Comparison of ENCODE assay signal across 26 cellular contexts in genomic region chr7:1479287-1479686, GRCh38.
"Had no signal": no experiment of that assay in that cellular context is flagged by ENCODE, and none has a peak within 500 bp of the region (broad histone marks: within the 10 kb centered on the region; RNA-seq: fewer than 3 reads in every experiment).

No MANE protein-coding gene starts in this region.

- H3K4me3 ChIP-seq: stomach, suprapubic skin, testis, thoracic aorta, thyroid gland, tibial artery, tibial nerve, transverse colon, upper lobe of left lung, upper lobe of right lung, uterus, vagina had no signal

- H3K36me3 ChIP-seq: uterus had no signal

- ATAC-seq: stimulated activated effector memory CD8-positive, alpha-beta T cell treated with anti-CD3 and anti-CD28 coated beads, Interleukin-12 subunit alpha, Interleukin-12 subunit beta, amount 100 ng/mL, for 72 hours; stimulated activated memory B cell treated with anti-CD40 and anti-IgM and Interleukin-4, amounts not matched to agents 10 μg/mL and 1 μg/mL and 100 μg/mL, for 72 hours; stimulated activated naive B cell treated with anti-CD40 and anti-IgM and Interleukin-4, amounts not matched to agents 10 μg/mL and 1 μg/mL and 100 μg/mL, for 72 hours; stimulated activated naive CD8-positive, alpha-beta T cell treated with anti-CD3 and anti-CD28 coated beads, Interleukin-15, amount 100 ng/mL, for 72 hours; stimulated activated naive CD8-positive, alpha-beta T cell treated with anti-CD3 and anti-CD28 coated beads, Interleukin-15, Interleukin-2, amounts not matched to agents 100 U/mL and 50 U/mL, for 24 hours; upper lobe of right lung had no signal

- DNase-seq: stimulated activated CD4-positive, alpha-beta T cell treated with anti-CD3 and anti-CD28 coated beads, Interleukin-2, amount 100 ng/mL, for 48 hours; stimulated activated CD4-positive, alpha-beta T cell treated with anti-CD3 and anti-CD28 coated beads, Interleukin-4, amount 100 ng/mL, for 1 hour; stimulated activated CD4-positive, alpha-beta T cell treated with anti-CD3 and anti-CD28 coated beads, Interleukin-4, amount 100 ng/mL, for 24 hours; stimulated activated CD4-positive, alpha-beta T cell treated with anti-CD3 and anti-CD28 coated beads, Interleukin-4, amount 100 ng/mL, for 4 hours; stimulated activated CD8-positive, alpha-beta memory T cell treated with anti-CD3 and anti-CD28 coated beads, Interleukin-4, amount 100 ng/mL, for 48 hours; stimulated activated naive B cell treated with anti-CD40 and anti-IgM and Interleukin-4, amounts not matched to agents 10 μg/mL and 1 μg/mL and 100 μg/mL, for 72 hours; stimulated activated naive CD4-positive, alpha-beta T cell; stimulated activated naive CD4-positive, alpha-beta T cell treated with Interleukin-2 at 50 U/mL for 16 hours; stimulated activated naive CD8-positive, alpha-beta T cell treated with anti-CD3 and anti-CD28 coated beads, Interleukin-15, amount 100 ng/mL, for 72 hours; stimulated activated naive CD8-positive, alpha-beta T cell treated with anti-CD3 and anti-CD28 coated beads, Interleukin-15, Interleukin-2, amounts not matched to agents 100 U/mL and 50 U/mL, for 24 hours; stomach; substantia nigra; testis; thyroid gland; tibial artery; transverse colon; trophoblast cell; upper lobe of left lung; upper lobe of right lung; uterus had no signal

- H3K27ac ChIP-seq: stomach, suprapubic skin, testis, thoracic aorta, thyroid gland, tibial artery, tibial nerve, transverse colon, upper lobe of left lung, upper lobe of right lung, uterus, vagina had no signal

- H3K9me3 ChIP-seq: stomach, suprapubic skin, testis, thoracic aorta, thyroid gland, tibial artery, tibial nerve, transverse colon, upper lobe of left lung, upper lobe of right lung, uterus, vagina had no signal

- H3K27me3 ChIP-seq: stomach, suprapubic skin, testis, thyroid gland, tibial artery, tibial nerve, transverse colon, upper lobe of left lung, upper lobe of right lung, uterus, vagina had no signal

- H3K4me1 ChIP-seq: testis, thyroid gland, tibial artery, upper lobe of right lung, uterus had no signal
